In the genomic region with DNA sequence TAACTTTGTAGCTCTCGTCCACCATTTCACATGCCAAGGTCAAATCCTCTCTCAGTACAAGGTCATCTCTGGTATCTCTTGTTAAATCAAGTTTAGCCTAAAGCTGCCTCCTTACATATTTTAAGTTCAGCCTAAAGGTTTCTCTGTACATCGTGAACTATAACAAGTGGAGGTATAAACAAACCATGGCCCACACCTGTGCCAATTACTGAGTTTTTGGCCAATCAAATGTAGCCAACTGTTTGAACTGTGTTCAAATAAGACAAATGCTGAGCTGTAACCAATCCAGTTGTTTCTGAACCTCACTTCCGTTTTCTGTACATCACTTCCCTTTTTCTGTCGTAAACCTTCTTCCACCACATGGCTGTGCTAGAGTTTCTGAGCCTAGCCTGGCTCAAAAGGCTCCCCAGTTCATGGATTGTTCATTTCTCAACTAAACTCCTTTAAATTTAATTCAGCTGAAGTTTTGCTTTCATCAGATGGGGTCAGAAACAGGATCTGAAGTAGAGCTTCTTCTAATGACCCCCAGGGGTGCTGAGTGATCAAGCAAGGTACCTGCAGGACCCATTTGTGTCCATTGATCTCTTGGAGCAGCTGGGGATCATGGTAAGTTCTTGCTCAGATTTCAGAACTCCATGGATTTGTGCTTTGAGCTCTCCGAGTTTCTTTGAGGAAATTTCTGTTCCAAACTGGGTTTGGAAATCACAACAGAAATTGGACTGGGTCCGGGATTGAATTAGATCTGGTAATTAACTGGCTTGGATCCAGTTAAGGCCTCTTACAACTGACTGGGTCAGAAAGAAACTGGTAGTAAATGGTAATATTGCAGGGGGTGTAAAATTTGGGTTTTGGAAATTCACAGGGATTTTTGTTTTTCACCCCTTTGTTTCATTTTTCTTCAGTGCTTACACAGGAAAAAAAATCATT, we compare ENCODE assay signal across 8 cellular contexts. TPM values are rescaled to one million over a fixed set of nuclear protein-coding genes. Genes with fewer than 3 reads are reported as not detected.
DNase-seq lines count a peak whose midpoint lies in the region; ATAC-seq lines count a peak whose summit lies in the region.

No MANE protein-coding gene starts in this region.

- ATAC-seq in GM21447 (IDR thresholded peaks at IDR 0.05; ENCODE audit: unreplicated experiment), result peak; percentile 76

- DNase-seq in GF-D8 (lab: John Stamatoyannopoulos, UW) (peak; percentile 92), Kasumi-1 (lab: John Stamatoyannopoulos, UW) (peak; percentile 98), lung microvascular endothelial cell (ENCODE audit: low read depth in 2 of 2) (peak; percentile 32 to 34), NCI-H526 (lab: John Stamatoyannopoulos, UW) (no peak), iPS-NIHi7 (ENCODE audit: extremely low spot score) (no peak), T1000 (lab: John Stamatoyannopoulos, UW) (no peak)
- peak; percentile 47 for DNase-seq in activated CD4-positive, alpha-beta T cell treated with anti-CD3 and anti-CD28 coated beads for 48 hours

RNA-seq across cellular contexts. Expression of gene NANS, which starts 11.0 kb away (rescaled TPM):
- 63.6 and 73.8 TPM in 2 replicates for total RNA-seq in lung microvascular endothelial cell

Comparison
In these comparisons a context has a peak if more than half of its experiments do, and no peak if none do; other contexts are left out.
1. DNase-seq: peak in GF-D8 (single experiment), Kasumi-1 (2 of 2), activated CD4-positive, alpha-beta T cell treated with anti-CD3 and anti-CD28 coated beads for 48 hours (single experiment) and lung microvascular endothelial cell (2 of 2); none in NCI-H526 (0 of 2), iPS-NIHi7 (single experiment) and T1000 (single experiment).